In genomic region chr7:139505563-139505962, GRCh38 we compare ENCODE assay signal across 9 cellular contexts. TPM values are rescaled to one million over a fixed set of nuclear protein-coding genes. Genes with fewer than 3 reads are reported as not detected.
DNase-seq lines count a peak whose midpoint lies in the region; ATAC-seq, FAIRE-seq and TF ChIP-seq lines count a peak whose summit lies in the region.
"Had no signal": no experiment of that assay in that cellular context is flagged by ENCODE, and none has a peak within 500 bp of the region (broad histone marks: within the 10 kb centered on the region; RNA-seq: fewer than 3 reads in every experiment).

No MANE protein-coding gene starts in this region.

- H3K4me1 ChIP-seq in BLaER1 = peaks cover 11% of the 10 kb centered on the region

- TF ChIP-seq CTCF in GM12865 (IDR thresholded peaks at IDR 0.05; ENCODE audit: insufficient read depth, low read depth, low read length, missing control alignments) = peak; percentile 43
- TF ChIP-seq CTCF in fibroblast of villous mesenchyme (IDR thresholded peaks at IDR 0.05; ENCODE audit: insufficient read depth, low read depth, low read length) = peak; percentile 29

- no peak for FAIRE-seq in HTR-8/SVneo (lab: Jason Lieb, UNC)
- FAIRE-seq: GM12891 had no signal

- no peaks in the 10 kb centered on the region for H3K9me3 ChIP-seq in BLaER1

- H3K4me3 ChIP-seq in BLaER1 = no peak overlapping the region
- H3K4me3 ChIP-seq in GM12865 (ENCODE audit: low read depth, low read length) = no peak overlapping the region
- no peak overlapping the region for H3K4me3 ChIP-seq in fibroblast of villous mesenchyme (ENCODE audit: low read depth, low read length)

- no peaks in the 10 kb centered on the region for H4K20me1 ChIP-seq in BLaER1

- 0 out of 2 replicates have a peak overlapping the region, but pooled peaks have one; percentile 7 for H3K4me2 ChIP-seq in BLaER1

- H3K36me3 ChIP-seq in BLaER1 = no peaks in the 10 kb centered on the region

- no peak overlapping the region for H3K27ac ChIP-seq in BLaER1

- DNase-seq in GM12865 (ENCODE audit: low read depth) (peak; percentile 35), RKO (ENCODE audit: low spot score) (peak; percentile 41), fibroblast of villous mesenchyme (ENCODE audit: low read depth) (peak; percentile 7), T-helper 1 cell (no peak), HTR-8/SVneo (ENCODE audit: insufficient read length, low spot score) (no peak)

- no peak overlapping the region for H3K9ac ChIP-seq in BLaER1

- no peaks in the 10 kb centered on the region for H3K27me3 ChIP-seq in BLaER1

- ATAC-seq in HG02981 (IDR thresholded peaks at IDR 0.05; ENCODE audit: unreplicated experiment) (no peak), GM19324 (IDR thresholded peaks at IDR 0.05; ENCODE audit: low FRiP score, unreplicated experiment) (no peak)

RNA-seq across cellular contexts. Expression of gene CLEC2L, which starts 17.9 kb away (rescaled TPM):
- not detected in 2 replicates for total RNA-seq in fibroblast of villous mesenchyme

RNA-seq across cellular contexts. Expression of gene KLRG2, which starts 22.1 kb away (rescaled TPM):
- total RNA-seq in fibroblast of villous mesenchyme = not detected in 2 replicates

Comparison
In these comparisons a context has a peak if more than half of its experiments do, and no peak if none do; other contexts are left out.
1. DNase-seq: peak in GM12865 (single experiment), RKO (single experiment) and fibroblast of villous mesenchyme (single experiment); none in T-helper 1 cell (0 of 5) and HTR-8/SVneo (single experiment).